ENCODE assay signal across 1 cellular context in genomic region chr14:51783765-51784164, GRCh38.
TF ChIP-seq lines count a peak whose summit lies in the region.

No MANE protein-coding gene starts in this region.

TF ChIP-seq in GM23338, 12 proteins besides CTCF, POLR2A, EP300 and RAD21 (continued from another document):
- TF ChIP-seq EZH2phosphoT487 (IDR thresholded peaks at IDR 0.05; ENCODE audit: unreplicated experiment), result no peak
- TF ChIP-seq EZH2 (IDR thresholded peaks at IDR 0.05; ENCODE audit: low read depth, unreplicated experiment), result no peak
- no peak for TF ChIP-seq POLR2AphosphoS5 (IDR thresholded peaks at IDR 0.05; ENCODE audit: low read depth)
- TF ChIP-seq REST (IDR thresholded peaks at IDR 0.05; ENCODE audit: unreplicated experiment), result no peak
- no peak for TF ChIP-seq STAT1 (IDR thresholded peaks at IDR 0.05; ENCODE audit: unreplicated experiment)
- no peak for TF ChIP-seq NANOG (IDR thresholded peaks at IDR 0.05; ENCODE audit: borderline replicate concordance)
- TF ChIP-seq CREB1 (CRISPR knock-in tag; IDR thresholded peaks at IDR 0.05; ENCODE audit: low read depth), result no peak
- no peak for TF ChIP-seq ETS1 (IDR thresholded peaks at IDR 0.05)
- no peak for TF ChIP-seq ZNF331 (CRISPR knock-in tag; IDR thresholded peaks at IDR 0.05; ENCODE audit: low read depth)
